8 cellular contexts compared by ENCODE assay signal in the genomic region with DNA sequence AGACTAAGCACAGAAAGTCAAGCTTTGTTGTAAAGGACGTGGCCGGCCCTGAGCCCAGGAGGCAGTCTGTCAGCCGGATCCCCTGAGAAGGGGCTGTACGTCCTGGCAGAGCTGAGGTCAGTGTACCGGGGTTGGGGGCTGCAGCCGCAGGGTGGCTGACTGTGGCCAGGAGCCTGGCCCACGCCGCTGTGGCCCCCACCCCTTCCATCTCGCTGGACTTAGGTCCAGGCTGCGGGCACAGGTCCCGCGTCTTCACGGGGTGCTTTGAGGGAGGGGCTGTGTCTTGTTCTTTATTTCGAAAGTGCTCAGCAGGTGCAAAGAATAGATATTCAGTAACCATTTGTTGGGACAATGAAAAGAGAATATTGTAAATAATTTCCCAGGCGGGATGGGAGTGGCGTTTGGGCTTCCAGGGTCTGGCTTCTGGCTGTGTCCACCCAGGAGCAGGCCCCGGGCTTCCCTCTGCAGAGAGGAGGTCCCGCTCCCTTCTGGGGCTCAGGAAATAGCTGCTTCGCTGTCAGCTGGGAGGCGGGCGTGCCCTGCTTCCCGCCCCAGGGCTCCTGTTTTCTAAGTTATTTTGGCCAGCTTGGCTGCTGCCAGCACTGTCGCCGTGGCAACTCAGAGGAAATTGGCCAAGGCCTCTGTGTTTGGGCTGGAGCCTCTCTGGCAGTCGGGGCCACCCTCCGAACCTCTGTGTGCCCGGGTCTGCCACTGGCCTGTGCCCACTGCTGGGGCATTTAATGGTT. TPM values are rescaled to one million over a fixed set of nuclear protein-coding genes. Genes with fewer than 3 reads are reported as not detected.
A peak's percentile ranks its signal among the peaks of the same experiment; 100 is the strongest.
DNase-seq lines count a peak whose midpoint lies in the region; ATAC-seq lines count a peak whose summit lies in the region.

No MANE protein-coding gene starts in this region.

- H3K4me3 Mint-ChIP-seq in T-helper 1 cell treated with Interleukin-12 subunit alpha and Interleukin-12 subunit beta and Interleukin-4 antibody, amounts not matched to agents 30 μg/mL and 1 μg/mL, for 36 hours: peak overlapping the region; percentile 81
- peak overlapping the region; percentile 80 for H3K4me3 Mint-ChIP-seq in activated naive CD8-positive, alpha-beta T cell treated with anti-CD3 and anti-CD28 coated beads, Interleukin-2, amount 10 ng/mL, durations not matched to agents 7 days and 5 days
- peak overlapping the region; percentile 83 for H3K4me3 Mint-ChIP-seq in stimulated activated memory B cell treated with anti-CD40 and anti-IgM and Interleukin-4, amounts not matched to agents 10 μg/mL and 1 μg/mL and 100 μg/mL, for 72 hours

- H3K4me1 Mint-ChIP-seq in T-helper 1 cell treated with Interleukin-12 subunit alpha and Interleukin-12 subunit beta and Interleukin-4 antibody, amounts not matched to agents 30 μg/mL and 1 μg/mL, for 36 hours (ENCODE audit: low read depth): peaks cover 49% of the 10 kb centered on the region
- peaks cover 41% of the 10 kb centered on the region for H3K4me1 Mint-ChIP-seq in activated naive CD8-positive, alpha-beta T cell treated with anti-CD3 and anti-CD28 coated beads, Interleukin-2, amount 10 ng/mL, durations not matched to agents 7 days and 5 days
- peaks cover 84% of the 10 kb centered on the region for H3K4me1 Mint-ChIP-seq in stimulated activated memory B cell treated with anti-CD40 and anti-IgM and Interleukin-4, amounts not matched to agents 10 μg/mL and 1 μg/mL and 100 μg/mL, for 72 hours

- ATAC-seq in activated naive CD8-positive, alpha-beta T cell treated with anti-CD3 and anti-CD28 coated beads, Interleukin-2, amount 10 ng/mL, durations not matched to agents 7 days and 5 days (ENCODE audit: low read depth): no peak
- no peak for ATAC-seq in stimulated activated memory B cell treated with anti-CD40 and anti-IgM and Interleukin-4, amounts not matched to agents 10 μg/mL and 1 μg/mL and 100 μg/mL, for 72 hours
- no peak for ATAC-seq in HG02852 (IDR thresholded peaks at IDR 0.05; ENCODE audit: unreplicated experiment)

- no peaks in the 10 kb centered on the region for H3K27me3 Mint-ChIP-seq in T-helper 1 cell treated with Interleukin-12 subunit alpha and Interleukin-12 subunit beta and Interleukin-4 antibody, amounts not matched to agents 30 μg/mL and 1 μg/mL, for 36 hours (ENCODE audit: low read depth)
- H3K27me3 Mint-ChIP-seq in activated naive CD8-positive, alpha-beta T cell treated with anti-CD3 and anti-CD28 coated beads, Interleukin-2, amount 10 ng/mL, durations not matched to agents 7 days and 5 days: no peaks in the 10 kb centered on the region
- H3K27me3 Mint-ChIP-seq in stimulated activated memory B cell treated with anti-CD40 and anti-IgM and Interleukin-4, amounts not matched to agents 10 μg/mL and 1 μg/mL and 100 μg/mL, for 72 hours: no peaks in the 10 kb centered on the region

- DNase-seq in T-helper 1 cell (no peak), hepatic stellate cell (ENCODE audit: low spot score) (peak; percentile 73), RPMI8226 (no peak), dedifferentiated amniotic fluid mesenchymal stem cell (ENCODE audit: extremely low spot score) (no peak)
- DNase-seq in activated naive CD8-positive, alpha-beta T cell treated with anti-CD3 and anti-CD28 coated beads, Interleukin-2, amount 10 ng/mL, durations not matched to agents 7 days and 5 days: peak; percentile 40

- no peaks in the 10 kb centered on the region for H3K9me3 Mint-ChIP-seq in T-helper 1 cell treated with Interleukin-12 subunit alpha and Interleukin-12 subunit beta and Interleukin-4 antibody, amounts not matched to agents 30 μg/mL and 1 μg/mL, for 36 hours
- H3K9me3 Mint-ChIP-seq in activated naive CD8-positive, alpha-beta T cell treated with anti-CD3 and anti-CD28 coated beads, Interleukin-2, amount 10 ng/mL, durations not matched to agents 7 days and 5 days: no peaks in the 10 kb centered on the region
- no peaks in the 10 kb centered on the region for H3K9me3 Mint-ChIP-seq in stimulated activated memory B cell treated with anti-CD40 and anti-IgM and Interleukin-4, amounts not matched to agents 10 μg/mL and 1 μg/mL and 100 μg/mL, for 72 hours

- peaks cover 19% of the 10 kb centered on the region for H3K36me3 Mint-ChIP-seq in T-helper 1 cell treated with Interleukin-12 subunit alpha and Interleukin-12 subunit beta and Interleukin-4 antibody, amounts not matched to agents 30 μg/mL and 1 μg/mL, for 36 hours (ENCODE audit: low read depth)
- peaks cover 16% of the 10 kb centered on the region for H3K36me3 Mint-ChIP-seq in activated naive CD8-positive, alpha-beta T cell treated with anti-CD3 and anti-CD28 coated beads, Interleukin-2, amount 10 ng/mL, durations not matched to agents 7 days and 5 days
- peaks cover 34% of the 10 kb centered on the region for H3K36me3 Mint-ChIP-seq in stimulated activated memory B cell treated with anti-CD40 and anti-IgM and Interleukin-4, amounts not matched to agents 10 μg/mL and 1 μg/mL and 100 μg/mL, for 72 hours

- POLR2A ChIA-PET in activated naive CD8-positive, alpha-beta T cell treated with anti-CD3 and anti-CD28 coated beads, Interleukin-2, amount 10 ng/mL, durations not matched to agents 7 days and 5 days (lab: Charles Lee): interaction anchor here (1.3 kb wide), 1 partner anchor 120 kb away, joined by 3 read pairs; no protein-coding TSS in a partner anchor

- H3K27ac Mint-ChIP-seq in T-helper 1 cell treated with Interleukin-12 subunit alpha and Interleukin-12 subunit beta and Interleukin-4 antibody, amounts not matched to agents 30 μg/mL and 1 μg/mL, for 36 hours: peak overlapping the region; percentile 94
- peak overlapping the region; percentile 96 for H3K27ac Mint-ChIP-seq in activated naive CD8-positive, alpha-beta T cell treated with anti-CD3 and anti-CD28 coated beads, Interleukin-2, amount 10 ng/mL, durations not matched to agents 7 days and 5 days
- peak overlapping the region; percentile 94 for H3K27ac Mint-ChIP-seq in stimulated activated memory B cell treated with anti-CD40 and anti-IgM and Interleukin-4, amounts not matched to agents 10 μg/mL and 1 μg/mL and 100 μg/mL, for 72 hours

RNA-seq across cellular contexts. Expression of a gene that starts 7.4 kb away (rescaled TPM):
- 10 to 100 TPM; 46.9 to 50.8 TPM for total RNA-seq in activated naive CD8-positive, alpha-beta T cell treated with anti-CD3 and anti-CD28 coated beads, Interleukin-2, amount 10 ng/mL, durations not matched to agents 7 days and 5 days

Comparison
In these comparisons a context has a peak if more than half of its experiments do, and no peak if none do; other contexts are left out.
1. DNase-seq: peak in activated naive CD8-positive, alpha-beta T cell treated with anti-CD3 and anti-CD28 coated beads, Interleukin-2, amount 10 ng/mL, durations not matched to agents 7 days and 5 days (single experiment) and hepatic stellate cell (single experiment); none in T-helper 1 cell (0 of 5), RPMI8226 (single experiment) and dedifferentiated amniotic fluid mesenchymal stem cell (single experiment).
2. Peak in every context shown above with its lines, with median percentiles within 50 percentile points of each other: H3K27ac Mint-ChIP-seq and H3K4me3 Mint-ChIP-seq.